33 cellular contexts compared by ENCODE assay signal in genomic region chr3:24769918-24770317, GRCh38.
"Had no signal": no experiment of that assay in that cellular context is flagged by ENCODE, and none has a peak within 500 bp of the region (broad histone marks: within the 10 kb centered on the region; RNA-seq: fewer than 3 reads in every experiment).

No MANE protein-coding gene starts in this region.

- H3K4me3 ChIP-seq: adrenal gland, body of pancreas, breast epithelium had no signal

- H3K4me1 ChIP-seq: adrenal gland, body of pancreas, breast epithelium had no signal

- FAIRE-seq: astrocyte, TTC549 had no signal

- H3K9me3 ChIP-seq: adrenal gland, body of pancreas, breast epithelium had no signal

- H3K36me3 ChIP-seq: adrenal gland, brain microvascular endothelial cell, breast epithelium had no signal

- H3K27me3 ChIP-seq: adrenal gland, body of pancreas, brain microvascular endothelial cell, breast epithelium had no signal

- H3K27ac ChIP-seq: adrenal gland, body of pancreas, brain microvascular endothelial cell, breast epithelium, VCaP had no signal

- DNase-seq: activated B cell treated with CpG ODN at 0.5 μM for 24 hours; activated CD4-positive, alpha-beta memory T cell treated with anti-CD3 and anti-CD28 coated beads for 36 hours; activated CD4-positive, alpha-beta T cell treated with anti-CD3 and anti-CD28 coated beads for 4 hours; activated CD4-positive, alpha-beta T cell treated with anti-CD3 and anti-CD28 coated beads, Interleukin-2, amount 10 ng/mL, durations not matched to agents 24 days and 14 days; activated CD4-positive, alpha-beta T cell treated with anti-CD3 and anti-CD28 coated beads, Interleukin-2, amount 50 U/mL, for 1 hour; activated CD4-positive, alpha-beta T cell treated with anti-CD3 and anti-CD28 coated beads, Interleukin-2, amount 50 U/mL, for 4 hours; activated CD4-positive, CD25-positive, alpha-beta regulatory T cell treated with anti-CD3 and anti-CD28 coated beads, Interleukin-2, amount 50 U/mL, for 72 hours; activated CD8-positive, alpha-beta memory T cell treated with anti-CD3 and anti-CD28 coated beads, Interleukin-2, amount 50 U/mL, for 4 hours; activated CD8-positive, alpha-beta T cell treated with anti-CD3 and anti-CD28 coated beads for 36 hours; activated effector memory CD4-positive, alpha-beta T cell treated with anti-CD3 and anti-CD28 coated beads, Interleukin-2, amount 50 U/mL, for 16 hours; activated gamma-delta T cell treated with Interleukin-2 at 50 U/mL for 16 hours; activated naive CD4-positive, alpha-beta T cell; activated naive CD4-positive, alpha-beta T cell treated with anti-CD3 and anti-CD28 coated beads for 36 hours; activated naive CD4-positive, alpha-beta T cell treated with anti-CD3 and anti-CD28 coated beads, Interleukin-2, amount 50 U/mL, for 16 hours; activated naive CD8-positive, alpha-beta T cell treated with anti-CD3 and anti-CD28 coated beads for 36 hours; activated T-cell treated with anti-CD3 and anti-CD28 coated beads for 4 hours; activated T-cell treated with anti-CD3 and anti-CD28 coated beads, Interleukin-2, amount 50 U/mL, for 1 hour; activated T-cell treated with anti-CD3 and anti-CD28 coated beads, Interleukin-2, amount 50 U/mL, for 4 hours; activated T-cell treated with anti-CD3 and anti-CD28 coated beads, Interleukin-2, amount 50 U/mL, for 72 hours; adrenal gland; amniotic stem cell; aorta; body of pancreas; brain microvascular endothelial cell; central memory CD4-positive, alpha-beta T cell; T-helper 2 cell; T-helper 9 cell had no signal

- ATAC-seq: activated CD8-positive, alpha-beta T cell treated with anti-CD3 and anti-CD28 coated beads for 36 hours; activated naive CD4-positive, alpha-beta T cell treated with anti-CD3 and anti-CD28 coated beads, Interleukin-2, amount 50 U/mL, for 72 hours; activated T-cell treated with anti-CD3 and anti-CD28 coated beads, Interleukin-2, amount 50 U/mL, for 4 hours; activated T-cell treated with anti-CD3 and anti-CD28 coated beads, Interleukin-2, amount 50 U/mL, for 72 hours; activated T-helper 17 cell treated with anti-CD3 and anti-CD28 coated beads, Interleukin-2, amount 50 U/mL, for 72 hours; body of pancreas had no signal
